In the genomic region with DNA sequence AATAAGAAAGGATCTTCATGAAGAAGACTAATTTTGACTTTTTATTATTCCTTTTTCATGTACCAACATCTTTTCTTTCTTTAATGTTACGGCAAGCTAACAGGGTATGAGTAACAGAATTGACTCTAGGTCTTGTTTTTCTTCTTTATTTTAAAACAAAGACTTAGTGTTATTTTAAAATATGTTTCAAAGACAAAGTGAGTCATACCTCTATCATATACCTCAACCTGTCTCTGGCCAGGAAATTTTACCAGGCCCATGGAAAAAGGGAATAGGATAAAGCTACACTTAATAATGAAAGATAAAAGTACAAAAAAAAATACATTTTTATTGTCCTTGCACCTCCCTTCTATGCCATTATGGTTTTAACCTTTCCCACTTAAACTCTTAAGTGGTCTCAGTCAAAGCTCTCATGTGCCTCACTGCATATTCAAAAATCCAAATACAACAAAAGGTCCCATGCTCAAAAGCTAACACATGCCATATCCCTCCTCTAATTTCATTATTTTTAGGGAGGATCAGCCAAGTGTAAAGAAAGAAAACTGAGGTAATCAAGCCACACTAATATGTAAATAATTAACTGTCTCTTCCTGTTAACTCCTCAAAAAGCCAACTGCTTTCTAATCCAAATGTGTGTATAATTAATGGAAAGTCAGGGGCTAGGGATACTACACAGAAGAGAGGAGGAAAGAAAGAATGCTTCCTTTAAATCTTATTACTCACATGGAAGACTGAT, we compare ENCODE assay signal across 20 cellular contexts. TPM values are rescaled to one million over a fixed set of nuclear protein-coding genes. Genes with fewer than 3 reads are reported as not detected.
DNase-seq lines count a peak whose midpoint lies in the region; ATAC-seq and TF ChIP-seq lines count a peak whose summit lies in the region.
"Had no signal": no experiment of that assay in that cellular context is flagged by ENCODE, and none has a peak within 500 bp of the region (broad histone marks: within the 10 kb centered on the region; RNA-seq: fewer than 3 reads in every experiment).

No MANE protein-coding gene starts in this region.

- H3K4me1 ChIP-seq in HUES64 (ENCODE audit: insufficient read depth, low read length) = peaks cover 25% of the 10 kb centered on the region
- no peaks in the 10 kb centered on the region for H3K4me1 ChIP-seq in upper lobe of left lung

- H3K4me3 ChIP-seq in HUES64 (ENCODE audit: low read length) = no peak overlapping the region
- H3K4me3 ChIP-seq in epithelial cell of esophagus (ENCODE audit: low read length) = no peak overlapping the region
- H3K4me3 ChIP-seq in upper lobe of left lung = no peak overlapping the region
- H3K4me3 ChIP-seq: SK-N-MC had no signal

- no peaks in the 10 kb centered on the region for H3K27me3 ChIP-seq in HUES64 (ENCODE audit: insufficient read depth, low read length)
- H3K27me3 ChIP-seq in upper lobe of left lung = no peaks in the 10 kb centered on the region

- TF ChIP-seq CTCF in epithelial cell of esophagus (IDR thresholded peaks at IDR 0.05; ENCODE audit: insufficient read depth, low read depth, low read length, missing control alignments) (no peak), nephron (IDR thresholded peaks at IDR 0.05; ENCODE audit: unreplicated experiment in 3 of 3) (no peak), upper lobe of left lung (IDR thresholded peaks at IDR 0.05) (no peak)

- no peak for ATAC-seq in upper lobe of left lung (ENCODE audit: low FRiP score in 2 of 2)
- ATAC-seq: activated CD4-positive, CD25-positive, alpha-beta regulatory T cell treated with anti-CD3 and anti-CD28 coated beads, Interleukin-2, amount 50 U/mL, for 24 hours had no signal

- no peak for TF ChIP-seq POLR2A in upper lobe of left lung (IDR thresholded peaks at IDR 0.05)

- WGBS in HUES64 = no CpG with 5 or more reads among the region's 1 CpG
- WGBS in upper lobe of left lung, 2 donors = 96% methylated on average over 1 of the region's 1 CpG

- H3K4me1 Mint-ChIP-seq in nephron = peaks cover 20% of the 10 kb centered on the region

- peak overlapping the region in 2 of 3 experiments; percentile 14 to 51 for H3K4me3 Mint-ChIP-seq in nephron
- H3K4me3 Mint-ChIP-seq: activated T-cell treated with anti-CD3 and anti-CD28 coated beads, Interleukin-2, amount 50 U/mL, for 24 hours; type B pancreatic cell had no signal

- no peaks in the 10 kb centered on the region for H3K27me3 Mint-ChIP-seq in nephron (ENCODE audit: low read depth)
- H3K27me3 Mint-ChIP-seq: activated T-cell treated with anti-CD3 and anti-CD28 coated beads, Interleukin-2, amount 50 U/mL, for 24 hours; type B pancreatic cell had no signal

- DNase-seq in NCI-H2107 treated with DMSO at 0.1 percent for 48 hours (lab: John Stamatoyannopoulos, UW; ENCODE audit: unreplicated experiment) = peak; percentile 13
- DNase-seq in NCI-H2107 (lab: John Stamatoyannopoulos, UW) = no peak
- peak; percentile 65 for DNase-seq in epithelial cell of esophagus (ENCODE audit: low read depth)
- DNase-seq in upper lobe of left lung = no peak
- DNase-seq in amygdala (lab: John Stamatoyannopoulos, UW) = no peak
- no peak for DNase-seq in NCI-H345 treated with DMSO at 0.1 percent for 48 hours (lab: John Stamatoyannopoulos, UW; ENCODE audit: unreplicated experiment)
- DNase-seq: 8988T; activated T-cell treated with anti-CD3 and anti-CD28 coated beads, Interleukin-2, amount 50 U/mL, for 24 hours; aorta; effector memory CD4-positive, alpha-beta T cell; hippocampal formation; KG1; NCI-H187 treated with DMSO at 0.1 percent for 48 hours; posterior cingulate gyrus; stimulated activated CD4-positive, alpha-beta T cell treated with anti-CD3 and anti-CD28 coated beads, Interleukin-15, amount 100 ng/mL, for 24 hours had no signal

- no peak for TF ChIP-seq EP300 in upper lobe of left lung (IDR thresholded peaks at IDR 0.05)

- peaks cover 44% of the 10 kb centered on the region for H3K36me3 Mint-ChIP-seq in nephron (ENCODE audit: low read depth)

- H3K27ac ChIP-seq in HUES64 (ENCODE audit: low read depth, low read length) = no peak overlapping the region
- H3K27ac ChIP-seq in upper lobe of left lung = no peak overlapping the region
- H3K27ac ChIP-seq: SK-N-MC had no signal

- H3K9me3 ChIP-seq in HUES64 (ENCODE audit: insufficient read depth, low read depth, low read length) = no peaks in the 10 kb centered on the region
- H3K9me3 ChIP-seq in upper lobe of left lung = no peaks in the 10 kb centered on the region

- peaks cover 19% of the 10 kb centered on the region for H3K36me3 ChIP-seq in HUES64 (ENCODE audit: insufficient read depth, low read length)
- peaks cover 0 to 3% (median 0%) of the 10 kb centered on the region in 4 donors for H3K36me3 ChIP-seq in upper lobe of left lung

- H3K27ac Mint-ChIP-seq in nephron = peak overlapping the region; percentile 91 to 96 (median 95)
- H3K27ac Mint-ChIP-seq: activated T-cell treated with anti-CD3 and anti-CD28 coated beads, Interleukin-2, amount 50 U/mL, for 24 hours; type B pancreatic cell had no signal

- peaks cover 3% of the 10 kb centered on the region for H3K9me3 Mint-ChIP-seq in nephron
- H3K9me3 Mint-ChIP-seq: type B pancreatic cell had no signal

- peak overlapping the region; percentile 17; the same call in 1 of the 2 replicates for H3K9ac ChIP-seq in HUES64 (ENCODE audit: low read depth, low read length)

RNA-seq across cellular contexts. Expression of a gene that starts 57.2 kb away (rescaled TPM):
- 11.6 TPM for polyA plus RNA-seq in HUES64 (2013, experiment 1 of 2)
- 13.6 TPM for polyA plus RNA-seq in HUES64 (2013, experiment 2 of 2)
- 10 to 100 TPM; 24.5 to 42.9 (median 32.8) TPM for total RNA-seq in upper lobe of left lung

Comparison
In these comparisons a context has a peak if more than half of its experiments do, and no peak if none do; other contexts are left out.
1. DNase-seq: peak in NCI-H2107 treated with DMSO at 0.1 percent for 48 hours (single experiment) and epithelial cell of esophagus (single experiment); none in NCI-H2107 (single experiment), upper lobe of left lung (0 of 2), amygdala (0 of 56) and NCI-H345 treated with DMSO at 0.1 percent for 48 hours (single experiment).